ENCODE assay signal across 16 cellular contexts in the genomic region with DNA sequence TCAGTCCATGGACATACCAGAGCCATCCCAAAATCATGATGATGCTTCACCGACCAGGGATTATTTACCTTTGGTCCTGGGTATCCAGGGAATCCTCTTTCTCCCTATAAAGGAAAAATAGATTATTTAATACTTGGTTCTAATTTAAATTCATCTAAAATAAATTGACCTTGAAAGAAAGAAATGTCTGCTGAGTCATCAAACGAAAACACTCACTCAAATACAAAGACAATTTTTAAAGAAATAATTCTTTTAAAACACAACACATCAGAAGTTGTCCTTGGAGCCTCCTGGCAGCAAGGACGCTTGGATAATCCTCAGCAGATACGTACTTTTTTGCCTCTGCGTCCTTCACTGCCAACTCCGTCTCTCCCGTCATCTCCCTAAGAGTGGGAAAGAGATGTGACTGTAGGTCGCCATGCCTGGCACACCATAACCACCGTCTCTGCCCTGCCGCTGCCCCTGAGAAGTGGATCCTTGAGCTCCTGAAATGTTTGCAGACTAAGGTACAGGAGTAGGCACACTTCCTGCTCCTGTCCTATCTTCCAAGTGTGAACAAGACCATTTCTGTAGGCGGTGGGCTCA.
DNase-seq lines count a peak whose midpoint lies in the region; ATAC-seq and TF ChIP-seq lines count a peak whose summit lies in the region.
"Had no signal": no experiment of that assay in that cellular context is flagged by ENCODE, and none has a peak within 500 bp of the region (broad histone marks: within the 10 kb centered on the region; RNA-seq: fewer than 3 reads in every experiment).

No MANE protein-coding gene starts in this region.

- H2AFZ ChIP-seq in ACC112 (ENCODE audit: low read length, unreplicated experiment), result no peak overlapping the region

- DNase-seq in adrenal gland, result peak in 6 of 7 donors; percentile 25 to 75 (median 46)
- no peak for DNase-seq in left lung
- DNase-seq in sigmoid colon, result no peak
- DNase-seq in brain microvascular endothelial cell, result no peak
- DNase-seq in T1000 (lab: John Stamatoyannopoulos, UW), result no peak
- DNase-seq in SKM-1 (lab: John Stamatoyannopoulos, UW; ENCODE audit: unreplicated experiment), result no peak
- DNase-seq in breast epithelium (ENCODE audit: low spot score in 2 of 2), result no peak
- DNase-seq: CD4-positive, alpha-beta memory T cell; DMS153; GDM1; KBM-7; NCI-H1105; NCI-H1694 had no signal

- H3K27me3 ChIP-seq in ACC112 (ENCODE audit: insufficient read depth, low read length) (no peaks in the 10 kb centered on the region), adrenal gland (no peaks in the 10 kb centered on the region), left lung (peaks cover 0 to 32% of the 10 kb centered on the region in 2 donors), sigmoid colon (no peaks in the 10 kb centered on the region), brain microvascular endothelial cell (replicated peaks) (no peaks in the 10 kb centered on the region), breast epithelium (no peaks in the 10 kb centered on the region)
- H3K27me3 ChIP-seq: BLaER1 had no signal

- H3K9me3 ChIP-seq in adrenal gland (replicated peaks in 1 of 3), result no peaks in the 10 kb centered on the region
- no peaks in the 10 kb centered on the region for H3K9me3 ChIP-seq in left lung
- H3K9me3 ChIP-seq in sigmoid colon, result no peaks in the 10 kb centered on the region
- no peaks in the 10 kb centered on the region for H3K9me3 ChIP-seq in breast epithelium
- H3K9me3 ChIP-seq: BLaER1 had no signal

- H3K27ac ChIP-seq in ACC112 (ENCODE audit: low read depth, low read length) (peak overlapping the region; percentile 68), adrenal gland (peak overlapping the region in 1 of 5 donors; percentile 65), left lung (no peak overlapping the region), sigmoid colon (peak overlapping the region; percentile 12 to 91 (median 35)), brain microvascular endothelial cell (no peak overlapping the region), breast epithelium (peak overlapping the region in 1 of 2 donors; percentile 27)
- H3K27ac ChIP-seq: BLaER1 had no signal

- peaks cover 49% of the 10 kb centered on the region for H3K79me2 ChIP-seq in ACC112 (ENCODE audit: control insufficient read depth, insufficient read depth, low read length, unreplicated experiment)

- H3K4me3 ChIP-seq in ACC112 (ENCODE audit: low read depth, low read length) (no peak overlapping the region), adrenal gland (no peak overlapping the region), left lung (no peak overlapping the region), sigmoid colon (no peak overlapping the region), brain microvascular endothelial cell (ENCODE audit: low read depth, low read length) (no peak overlapping the region), breast epithelium (no peak overlapping the region)
- H3K4me3 ChIP-seq: BLaER1 had no signal

- intact Hi-C loops in adrenal gland (cut with DNase I), result no loop called here
- intact Hi-C loops in left lung (cut with DNase I), result no loop called here
- intact Hi-C loops in sigmoid colon (cut with DNase I), result no loop called here
- intact Hi-C loops in breast epithelium (cut with DNase I; ENCODE audit: low total_unique reads), result no loop called here

- H3K36me3 ChIP-seq in ACC112 (ENCODE audit: insufficient read depth, low read length), result peaks cover 96% of the 10 kb centered on the region
- H3K36me3 ChIP-seq in adrenal gland (replicated peaks in 1 of 2), result peaks cover 0 to 3% of the 10 kb centered on the region in 2 donors
- H3K36me3 ChIP-seq in left lung, result no peaks in the 10 kb centered on the region
- H3K36me3 ChIP-seq in sigmoid colon, result peaks cover 59 to 100% (median 83%) of the 10 kb centered on the region in 4 donors
- H3K36me3 ChIP-seq in brain microvascular endothelial cell (replicated peaks), result peaks cover 98% of the 10 kb centered on the region
- H3K36me3 ChIP-seq in breast epithelium, result no peaks in the 10 kb centered on the region
- H3K36me3 ChIP-seq: BLaER1 had no signal

- peak; percentile 21 for ATAC-seq in left lung
- ATAC-seq: Panc1 had no signal

- TF ChIP-seq CTCF in adrenal gland (IDR thresholded peaks at IDR 0.05) (no peak), left lung (IDR thresholded peaks at IDR 0.05) (no peak), sigmoid colon (IDR thresholded peaks at IDR 0.05) (no peak), brain microvascular endothelial cell (IDR thresholded peaks at IDR 0.05; ENCODE audit: low read depth, low read length, missing control alignments) (no peak), breast epithelium (IDR thresholded peaks at IDR 0.05) (no peak)

- 56 to 69% (median 60%) methylated on average over 11 of the region's 11 CpGs for WGBS in adrenal gland, 4 donors
- 89 to 93% methylated on average over 11 of the region's 11 CpGs for WGBS in sigmoid colon, 2 donors

- H3K4me1 ChIP-seq in ACC112 (ENCODE audit: control insufficient read depth, insufficient read depth, low read length, unreplicated experiment) (peaks cover 54% of the 10 kb centered on the region), adrenal gland (replicated peaks in 1 of 2) (no peaks in the 10 kb centered on the region), left lung (no peaks in the 10 kb centered on the region), sigmoid colon (peaks cover 0 to 28% (median 21%) of the 10 kb centered on the region in 4 donors), breast epithelium (no peaks in the 10 kb centered on the region)

- no peak for TF ChIP-seq POLR2A in adrenal gland (IDR thresholded peaks at IDR 0.05)
- no peak for TF ChIP-seq POLR2A in sigmoid colon (IDR thresholded peaks at IDR 0.05)
- TF ChIP-seq POLR2A in breast epithelium (IDR thresholded peaks at IDR 0.05), result no peak

- in situ Hi-C loops in brain microvascular endothelial cell (cut with HindIII; ENCODE audit: low pct_ligation_motif_present, low sequenced_read_pairs), result no loop called here

- no peak for TF ChIP-seq EP300 in sigmoid colon (IDR thresholded peaks at IDR 0.05)

Comparison
In these comparisons a context has a peak if more than half of its experiments do, and no peak if none do; other contexts are left out.
1. H3K27ac ChIP-seq: peak in ACC112 (single experiment) and sigmoid colon (4 of 4); none in left lung (0 of 2) and brain microvascular endothelial cell (single experiment).
2. DNase-seq: peak in adrenal gland (6 of 7); none in left lung (0 of 2), sigmoid colon (single experiment), brain microvascular endothelial cell (single experiment), T1000 (single experiment), SKM-1 (single experiment) and breast epithelium (0 of 2).